8 cellular contexts compared by ENCODE assay signal in genomic region chr1:9822897-9823692, GRCh38. TPM values are rescaled to one million over a fixed set of nuclear protein-coding genes. Genes with fewer than 3 reads are reported as not detected.
DNase-seq lines count a peak whose midpoint lies in the region; ATAC-seq and TF ChIP-seq lines count a peak whose summit lies in the region.

No MANE protein-coding gene starts in this region.

- no peak for TF ChIP-seq POLR2A in sigmoid colon (IDR thresholded peaks at IDR 0.05)

- H3K4me1 ChIP-seq in adipocyte (ENCODE audit: control insufficient read depth, insufficient read depth, low read length) (peaks cover 14% of the 10 kb centered on the region), sigmoid colon (peaks cover 0 to 42% (median 34%) of the 10 kb centered on the region in 4 donors)

- H3K4me3 ChIP-seq in adipocyte (ENCODE audit: low read length) (peak overlapping the region; percentile 94), sigmoid colon (peak overlapping the region; percentile 77 to 93 (median 84))

- H3K9ac ChIP-seq in adipocyte (ENCODE audit: low read length), result peak overlapping the region; percentile 81

- TF ChIP-seq CTCF in sigmoid colon (IDR thresholded peaks at IDR 0.05), result no peak

- no peaks in the 10 kb centered on the region for H3K27me3 ChIP-seq in adipocyte (replicated peaks; ENCODE audit: control insufficient read depth, insufficient read depth, low read length)
- no peaks in the 10 kb centered on the region for H3K27me3 ChIP-seq in sigmoid colon

- no peaks in the 10 kb centered on the region for H3K36me3 ChIP-seq in adipocyte (ENCODE audit: control insufficient read depth, insufficient read depth, low read length, severe bottlenecking)
- H3K36me3 ChIP-seq in sigmoid colon, result no peaks in the 10 kb centered on the region

- DNase-seq in ACHN, result peak; percentile 33
- peak; percentile 44 for DNase-seq in GM19240 (ENCODE audit: insufficient read length, low spot score)
- DNase-seq in NCI-H226, result peak; percentile 2
- peak; percentile 49 for DNase-seq in adipocyte (ENCODE audit: low read depth)
- peak; percentile 39 for DNase-seq in hepatic stellate cell (ENCODE audit: low spot score)
- DNase-seq in sigmoid colon, result peak; percentile 70
- DNase-seq in NCI-H446 (lab: John Stamatoyannopoulos, UW), result no peak

- TF ChIP-seq EP300 in sigmoid colon (IDR thresholded peaks at IDR 0.05), result no peak

- 0% methylated on average over 71 of the region's 71 CpGs for WGBS in sigmoid colon, 2 donors

- H3K9me3 ChIP-seq in adipocyte (ENCODE audit: control insufficient read depth, low read length) (no peaks in the 10 kb centered on the region), sigmoid colon (no peaks in the 10 kb centered on the region)

- in situ Hi-C loops in ACHN (cut with HindIII; ENCODE audit: low pct_ligation_motif_present, low pct_unique_long_range_greater_than_20kb, low sequenced_read_pairs), result no loop called here

- H3K27ac ChIP-seq in sigmoid colon, result peak overlapping the region; percentile 87 to 97 (median 94)

- intact Hi-C loops in sigmoid colon (cut with DNase I), result loop anchor here (5.0 kb wide), 2 partner anchors 44 to 136 kb away; no protein-coding TSS in a partner anchor

- no peak for ATAC-seq in GM18870 (IDR thresholded peaks at IDR 0.05; ENCODE audit: unreplicated experiment)

RNA-seq across cellular contexts. Expression of gene CLSTN1, which starts 0.7 kb away (rescaled TPM):
- total RNA-seq in sigmoid colon, result 10 to 100 TPM; 33.9 to 71.2 (median 36.4) TPM
- 100 to 1,000 TPM in 1 of 3 donors, 10 to 100 TPM in 2; 21.0 to 105 (median 28.9) TPM for polyA plus RNA-seq in sigmoid colon

Comparison
In these comparisons a context has a peak if more than half of its experiments do, and no peak if none do; other contexts are left out.
1. DNase-seq: peak in ACHN (single experiment), GM19240 (single experiment), NCI-H226 (single experiment), adipocyte (single experiment), hepatic stellate cell (single experiment) and sigmoid colon (single experiment); none in NCI-H446 (0 of 2).